Comparison of ENCODE assay signal across 1 cellular context in the genomic region with DNA sequence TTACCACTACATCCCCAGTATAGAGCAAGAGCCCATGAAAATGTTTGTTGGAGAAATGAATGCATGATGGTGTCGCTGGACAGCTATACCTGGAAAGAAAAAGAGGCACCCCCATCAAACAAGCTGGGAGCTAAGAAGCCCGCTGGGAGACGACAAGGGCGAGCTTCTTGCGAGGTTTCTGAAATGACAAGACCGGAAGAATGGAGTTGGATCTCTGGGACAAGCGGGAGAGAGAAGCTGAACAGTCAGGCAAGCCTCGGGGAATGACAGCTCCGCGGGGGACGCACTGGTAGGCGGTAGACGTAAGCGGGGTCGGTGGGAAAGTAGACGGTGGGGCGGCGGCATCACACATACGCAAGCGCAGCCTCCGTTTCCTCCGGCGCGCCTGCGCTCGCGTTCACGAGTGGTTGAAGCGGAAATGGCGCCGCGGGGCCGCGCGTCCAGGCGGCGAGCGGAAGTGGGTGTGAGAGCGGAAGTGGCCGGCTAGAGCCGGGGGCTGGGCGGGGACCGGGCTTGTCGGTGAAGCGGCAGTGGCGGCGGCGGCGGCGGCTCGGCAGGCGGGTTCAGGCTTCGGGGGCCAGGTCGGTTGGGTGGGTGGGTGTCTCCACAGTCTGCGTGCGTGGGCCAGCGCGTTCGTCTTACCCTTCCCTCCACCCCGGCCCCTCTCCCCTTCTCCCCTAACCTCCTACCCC.
TF ChIP-seq lines count a peak whose summit lies in the region.

A gene (plus strand): TSS at position 516 of the 692 bp plus-strand sequence. CDS start 282 bp downstream, outside the sequence.

TF ChIP-seq in HEK293, 187 proteins besides CTCF, POLR2A, EP300 and RAD21 (continued from another document and continues in another):
- TF ChIP-seq, protein P1, sequence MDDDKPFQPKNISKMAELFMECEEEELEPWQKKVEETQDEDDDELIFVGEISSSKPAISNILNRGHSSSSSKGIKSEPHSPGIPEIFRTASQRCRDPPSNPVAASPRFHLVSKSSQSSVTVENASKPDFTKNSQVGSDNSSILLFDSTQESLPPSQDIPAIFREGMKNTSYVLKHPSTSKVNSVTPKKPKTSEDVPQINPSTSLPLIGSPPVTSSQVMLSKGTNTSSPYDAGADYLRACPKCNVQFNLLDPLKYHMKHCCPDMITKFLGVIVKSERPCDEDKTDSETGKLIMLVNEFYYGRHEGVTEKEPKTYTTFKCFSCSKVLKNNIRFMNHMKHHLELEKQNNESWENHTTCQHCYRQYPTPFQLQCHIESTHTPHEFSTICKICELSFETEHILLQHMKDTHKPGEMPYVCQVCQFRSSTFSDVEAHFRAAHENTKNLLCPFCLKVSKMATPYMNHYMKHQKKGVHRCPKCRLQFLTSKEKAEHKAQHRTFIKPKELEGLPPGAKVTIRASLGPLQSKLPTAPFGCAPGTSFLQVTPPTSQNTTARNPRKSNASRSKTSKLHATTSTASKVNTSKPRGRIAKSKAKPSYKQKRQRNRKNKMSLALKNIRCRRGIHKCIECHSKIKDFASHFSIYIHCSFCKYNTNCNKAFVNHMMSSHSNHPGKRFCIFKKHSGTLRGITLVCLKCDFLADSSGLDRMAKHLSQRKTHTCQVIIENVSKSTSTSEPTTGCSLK (tag by site-specific recombination; IDR thresholded peaks at IDR 0.05): no peak
- TF ChIP-seq KLF8 (tag by site-specific recombination; IDR thresholded peaks at IDR 0.05) (peak; percentile 10; the same call in 1 of the 2 replicates), ZBTB17 (tag by site-specific recombination; IDR thresholded peaks at IDR 0.05) (0 out of 2 replicates have a peak, but pooled peaks have one; percentile 33), ZNF221 (tag by site-specific recombination; IDR thresholded peaks at IDR 0.05; ENCODE audit: borderline replicate concordance) (no peak), ZNF133 (tag by site-specific recombination; IDR thresholded peaks at IDR 0.05) (no peak), HOXD13 (CRISPR knock-in tag; IDR thresholded peaks at IDR 0.05; ENCODE audit: borderline replicate concordance) (no peak), ZNF610 (tag by site-specific recombination; IDR thresholded peaks at IDR 0.05; ENCODE audit: borderline replicate concordance) (no peak), ZEB2 (tag by site-specific recombination; IDR thresholded peaks at IDR 0.05) (peak; percentile 61), ZNF549 (tag by site-specific recombination; IDR thresholded peaks at IDR 0.05) (no peak), GLI4 (tag by site-specific recombination; IDR thresholded peaks at IDR 0.05) (no peak), SETDB1 (IDR thresholded peaks at IDR 0.05; ENCODE audit: insufficient read length, low read length) (no peak), ZNF37A (tag by site-specific recombination; IDR thresholded peaks at IDR 0.05) (no peak), ZNF830 (tag by site-specific recombination; IDR thresholded peaks at IDR 0.05; ENCODE audit: low read depth) (no peak), ZNF132 (tag by site-specific recombination; IDR thresholded peaks at IDR 0.05; ENCODE audit: borderline replicate concordance) (no peak), ZNF426 (tag by site-specific recombination; IDR thresholded peaks at IDR 0.05) (no peak), OSR2 (tag by site-specific recombination; IDR thresholded peaks at IDR 0.05) (no peak), ZNF623 (tag by site-specific recombination; IDR thresholded peaks at IDR 0.05) (no peak), KLF10 (tag by site-specific recombination; IDR thresholded peaks at IDR 0.05) (no peak), ZNF664 (tag by site-specific recombination; IDR thresholded peaks at IDR 0.05) (no peak), ZNF19 (tag by site-specific recombination; IDR thresholded peaks at IDR 0.05; ENCODE audit: low read depth) (no peak), ZBTB48 (tag by site-specific recombination; IDR thresholded peaks at IDR 0.05) (no peak), WT1 (tag by site-specific recombination; IDR thresholded peaks at IDR 0.05) (no peak), ZNF768 (tag by site-specific recombination; IDR thresholded peaks at IDR 0.05) (no peak), ZNF571 (tag by site-specific recombination; IDR thresholded peaks at IDR 0.05) (no peak), ZFP37 (tag by site-specific recombination; IDR thresholded peaks at IDR 0.05) (no peak; the same call in 1 of the 2 replicates), ZNF658 (tag by site-specific recombination; IDR thresholded peaks at IDR 0.05) (no peak), ZSCAN23 (tag by site-specific recombination; IDR thresholded peaks at IDR 0.05) (no peak), ZFP69B (tag by site-specific recombination; IDR thresholded peaks at IDR 0.05) (no peak), ZNF777 (tag by site-specific recombination; IDR thresholded peaks at IDR 0.05; ENCODE audit: borderline replicate concordance) (0 out of 2 replicates have a peak, but pooled peaks have one; percentile 56), EGR2 (tag by site-specific recombination; IDR thresholded peaks at IDR 0.05; ENCODE audit: low read depth) (peak; percentile 56; the same call in 1 of the 2 replicates), ZNF274 (IDR thresholded peaks at IDR 0.05; ENCODE audit: low read length) (no peak), ZNF274 (tag by site-specific recombination; IDR thresholded peaks at IDR 0.05; ENCODE audit: borderline replicate concordance) (no peak), ZNF211 (tag by site-specific recombination; IDR thresholded peaks at IDR 0.05; ENCODE audit: low read depth) (no peak), YY2 (tag by site-specific recombination; IDR thresholded peaks at IDR 0.05) (no peak), ZNF214 (tag by site-specific recombination; IDR thresholded peaks at IDR 0.05; ENCODE audit: borderline replicate concordance) (no peak), ZNF544 (tag by site-specific recombination; IDR thresholded peaks at IDR 0.05) (no peak), KLF16 (tag by site-specific recombination; IDR thresholded peaks at IDR 0.05) (no peak; the same call in 1 of the 2 replicates), PRDM1 (tag by site-specific recombination; IDR thresholded peaks at IDR 0.05) (no peak), ZNF530 (tag by site-specific recombination; IDR thresholded peaks at IDR 0.05; ENCODE audit: low read depth) (no peak)
- TF ChIP-seq, protein P2, sequence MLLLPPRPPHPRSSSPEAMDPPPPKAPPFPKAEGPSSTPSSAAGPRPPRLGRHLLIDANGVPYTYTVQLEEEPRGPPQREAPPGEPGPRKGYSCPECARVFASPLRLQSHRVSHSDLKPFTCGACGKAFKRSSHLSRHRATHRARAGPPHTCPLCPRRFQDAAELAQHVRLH (tag by site-specific recombination; IDR thresholded peaks at IDR 0.05): 0 out of 2 replicates have a peak, but pooled peaks have one; percentile 20
- TF ChIP-seq, protein P3, sequence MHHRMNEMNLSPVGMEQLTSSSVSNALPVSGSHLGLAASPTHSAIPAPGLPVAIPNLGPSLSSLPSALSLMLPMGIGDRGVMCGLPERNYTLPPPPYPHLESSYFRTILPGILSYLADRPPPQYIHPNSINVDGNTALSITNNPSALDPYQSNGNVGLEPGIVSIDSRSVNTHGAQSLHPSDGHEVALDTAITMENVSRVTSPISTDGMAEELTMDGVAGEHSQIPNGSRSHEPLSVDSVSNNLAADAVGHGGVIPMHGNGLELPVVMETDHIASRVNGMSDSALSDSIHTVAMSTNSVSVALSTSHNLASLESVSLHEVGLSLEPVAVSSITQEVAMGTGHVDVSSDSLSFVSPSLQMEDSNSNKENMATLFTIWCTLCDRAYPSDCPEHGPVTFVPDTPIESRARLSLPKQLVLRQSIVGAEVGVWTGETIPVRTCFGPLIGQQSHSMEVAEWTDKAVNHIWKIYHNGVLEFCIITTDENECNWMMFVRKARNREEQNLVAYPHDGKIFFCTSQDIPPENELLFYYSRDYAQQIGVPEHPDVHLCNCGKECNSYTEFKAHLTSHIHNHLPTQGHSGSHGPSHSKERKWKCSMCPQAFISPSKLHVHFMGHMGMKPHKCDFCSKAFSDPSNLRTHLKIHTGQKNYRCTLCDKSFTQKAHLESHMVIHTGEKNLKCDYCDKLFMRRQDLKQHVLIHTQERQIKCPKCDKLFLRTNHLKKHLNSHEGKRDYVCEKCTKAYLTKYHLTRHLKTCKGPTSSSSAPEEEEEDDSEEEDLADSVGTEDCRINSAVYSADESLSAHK (tag by site-specific recombination; IDR thresholded peaks at IDR 0.05): no peak
- TF ChIP-seq, protein P4, sequence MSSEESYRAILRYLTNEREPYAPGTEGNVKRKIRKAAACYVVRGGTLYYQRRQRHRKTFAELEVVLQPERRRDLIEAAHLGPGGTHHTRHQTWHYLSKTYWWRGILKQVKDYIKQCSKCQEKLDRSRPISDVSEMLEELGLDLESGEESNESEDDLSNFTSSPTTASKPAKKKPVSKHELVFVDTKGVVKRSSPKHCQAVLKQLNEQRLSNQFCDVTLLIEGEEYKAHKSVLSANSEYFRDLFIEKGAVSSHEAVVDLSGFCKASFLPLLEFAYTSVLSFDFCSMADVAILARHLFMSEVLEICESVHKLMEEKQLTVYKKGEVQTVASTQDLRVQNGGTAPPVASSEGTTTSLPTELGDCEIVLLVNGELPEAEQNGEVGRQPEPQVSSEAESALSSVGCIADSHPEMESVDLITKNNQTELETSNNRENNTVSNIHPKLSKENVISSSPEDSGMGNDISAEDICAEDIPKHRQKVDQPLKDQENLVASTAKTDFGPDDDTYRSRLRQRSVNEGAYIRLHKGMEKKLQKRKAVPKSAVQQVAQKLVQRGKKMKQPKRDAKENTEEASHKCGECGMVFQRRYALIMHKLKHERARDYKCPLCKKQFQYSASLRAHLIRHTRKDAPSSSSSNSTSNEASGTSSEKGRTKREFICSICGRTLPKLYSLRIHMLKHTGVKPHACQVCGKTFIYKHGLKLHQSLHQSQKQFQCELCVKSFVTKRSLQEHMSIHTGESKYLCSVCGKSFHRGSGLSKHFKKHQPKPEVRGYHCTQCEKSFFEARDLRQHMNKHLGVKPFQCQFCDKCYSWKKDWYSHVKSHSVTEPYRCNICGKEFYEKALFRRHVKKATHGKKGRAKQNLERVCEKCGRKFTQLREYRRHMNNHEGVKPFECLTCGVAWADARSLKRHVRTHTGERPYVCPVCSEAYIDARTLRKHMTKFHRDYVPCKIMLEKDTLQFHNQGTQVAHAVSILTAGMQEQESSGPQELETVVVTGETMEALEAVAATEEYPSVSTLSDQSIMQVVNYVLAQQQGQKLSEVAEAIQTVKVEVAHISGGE (tag by site-specific recombination; conservative IDR thresholded peaks at IDR 0.05; ENCODE audit: low read depth): peak; percentile 81
- TF ChIP-seq, protein P5, sequence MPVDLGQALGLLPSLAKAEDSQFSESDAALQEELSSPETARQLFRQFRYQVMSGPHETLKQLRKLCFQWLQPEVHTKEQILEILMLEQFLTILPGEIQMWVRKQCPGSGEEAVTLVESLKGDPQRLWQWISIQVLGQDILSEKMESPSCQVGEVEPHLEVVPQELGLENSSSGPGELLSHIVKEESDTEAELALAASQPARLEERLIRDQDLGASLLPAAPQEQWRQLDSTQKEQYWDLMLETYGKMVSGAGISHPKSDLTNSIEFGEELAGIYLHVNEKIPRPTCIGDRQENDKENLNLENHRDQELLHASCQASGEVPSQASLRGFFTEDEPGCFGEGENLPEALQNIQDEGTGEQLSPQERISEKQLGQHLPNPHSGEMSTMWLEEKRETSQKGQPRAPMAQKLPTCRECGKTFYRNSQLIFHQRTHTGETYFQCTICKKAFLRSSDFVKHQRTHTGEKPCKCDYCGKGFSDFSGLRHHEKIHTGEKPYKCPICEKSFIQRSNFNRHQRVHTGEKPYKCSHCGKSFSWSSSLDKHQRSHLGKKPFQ (tag by site-specific recombination; IDR thresholded peaks at IDR 0.05): no peak
- TF ChIP-seq, protein P6, sequence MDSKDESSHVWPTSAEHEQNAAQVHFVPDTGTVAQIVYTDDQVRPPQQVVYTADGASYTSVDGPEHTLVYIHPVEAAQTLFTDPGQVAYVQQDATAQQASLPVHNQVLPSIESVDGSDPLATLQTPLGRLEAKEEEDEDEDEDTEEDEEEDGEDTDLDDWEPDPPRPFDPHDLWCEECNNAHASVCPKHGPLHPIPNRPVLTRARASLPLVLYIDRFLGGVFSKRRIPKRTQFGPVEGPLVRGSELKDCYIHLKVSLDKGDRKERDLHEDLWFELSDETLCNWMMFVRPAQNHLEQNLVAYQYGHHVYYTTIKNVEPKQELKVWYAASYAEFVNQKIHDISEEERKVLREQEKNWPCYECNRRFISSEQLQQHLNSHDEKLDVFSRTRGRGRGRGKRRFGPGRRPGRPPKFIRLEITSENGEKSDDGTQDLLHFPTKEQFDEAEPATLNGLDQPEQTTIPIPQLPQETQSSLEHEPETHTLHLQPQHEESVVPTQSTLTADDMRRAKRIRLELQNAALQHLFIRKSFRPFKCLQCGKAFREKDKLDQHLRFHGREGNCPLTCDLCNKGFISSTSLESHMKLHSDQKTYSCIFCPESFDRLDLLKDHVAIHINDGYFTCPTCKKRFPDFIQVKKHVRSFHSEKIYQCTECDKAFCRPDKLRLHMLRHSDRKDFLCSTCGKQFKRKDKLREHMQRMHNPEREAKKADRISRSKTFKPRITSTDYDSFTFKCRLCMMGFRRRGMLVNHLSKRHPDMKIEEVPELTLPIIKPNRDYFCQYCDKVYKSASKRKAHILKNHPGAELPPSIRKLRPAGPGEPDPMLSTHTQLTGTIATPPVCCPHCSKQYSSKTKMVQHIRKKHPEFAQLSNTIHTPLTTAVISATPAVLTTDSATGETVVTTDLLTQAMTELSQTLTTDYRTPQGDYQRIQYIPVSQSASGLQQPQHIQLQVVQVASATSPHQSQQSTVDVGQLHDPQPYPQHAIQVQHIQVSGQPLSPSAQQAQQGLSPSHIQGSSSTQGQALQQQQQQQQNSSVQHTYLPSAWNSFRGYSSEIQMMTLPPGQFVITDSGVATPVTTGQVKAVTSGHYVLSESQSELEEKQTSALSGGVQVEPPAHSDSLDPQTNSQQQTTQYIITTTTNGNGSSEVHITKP (tag by site-specific recombination; IDR thresholded peaks at IDR 0.05): peak; percentile 31; the same call in 1 of the 2 replicates
- TF ChIP-seq, protein P7, sequence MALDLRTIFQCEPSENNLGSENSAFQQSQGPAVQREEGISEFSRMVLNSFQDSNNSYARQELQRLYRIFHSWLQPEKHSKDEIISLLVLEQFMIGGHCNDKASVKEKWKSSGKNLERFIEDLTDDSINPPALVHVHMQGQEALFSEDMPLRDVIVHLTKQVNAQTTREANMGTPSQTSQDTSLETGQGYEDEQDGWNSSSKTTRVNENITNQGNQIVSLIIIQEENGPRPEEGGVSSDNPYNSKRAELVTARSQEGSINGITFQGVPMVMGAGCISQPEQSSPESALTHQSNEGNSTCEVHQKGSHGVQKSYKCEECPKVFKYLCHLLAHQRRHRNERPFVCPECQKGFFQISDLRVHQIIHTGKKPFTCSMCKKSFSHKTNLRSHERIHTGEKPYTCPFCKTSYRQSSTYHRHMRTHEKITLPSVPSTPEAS (tag by site-specific recombination; IDR thresholded peaks at IDR 0.05): no peak
- TF ChIP-seq, protein P8, sequence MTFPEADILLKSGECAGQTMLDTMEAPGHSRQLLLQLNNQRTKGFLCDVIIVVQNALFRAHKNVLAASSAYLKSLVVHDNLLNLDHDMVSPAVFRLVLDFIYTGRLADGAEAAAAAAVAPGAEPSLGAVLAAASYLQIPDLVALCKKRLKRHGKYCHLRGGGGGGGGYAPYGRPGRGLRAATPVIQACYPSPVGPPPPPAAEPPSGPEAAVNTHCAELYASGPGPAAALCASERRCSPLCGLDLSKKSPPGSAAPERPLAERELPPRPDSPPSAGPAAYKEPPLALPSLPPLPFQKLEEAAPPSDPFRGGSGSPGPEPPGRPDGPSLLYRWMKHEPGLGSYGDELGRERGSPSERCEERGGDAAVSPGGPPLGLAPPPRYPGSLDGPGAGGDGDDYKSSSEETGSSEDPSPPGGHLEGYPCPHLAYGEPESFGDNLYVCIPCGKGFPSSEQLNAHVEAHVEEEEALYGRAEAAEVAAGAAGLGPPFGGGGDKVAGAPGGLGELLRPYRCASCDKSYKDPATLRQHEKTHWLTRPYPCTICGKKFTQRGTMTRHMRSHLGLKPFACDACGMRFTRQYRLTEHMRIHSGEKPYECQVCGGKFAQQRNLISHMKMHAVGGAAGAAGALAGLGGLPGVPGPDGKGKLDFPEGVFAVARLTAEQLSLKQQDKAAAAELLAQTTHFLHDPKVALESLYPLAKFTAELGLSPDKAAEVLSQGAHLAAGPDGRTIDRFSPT (tag by site-specific recombination; IDR thresholded peaks at IDR 0.05): no peak
